18 cellular contexts compared by ENCODE assay signal in genomic region chr2:191365089-191365488, GRCh38.
DNase-seq lines count a peak whose midpoint lies in the region; ATAC-seq, FAIRE-seq and TF ChIP-seq lines count a peak whose summit lies in the region.
"Had no signal": no experiment of that assay in that cellular context is flagged by ENCODE, and none has a peak within 500 bp of the region (broad histone marks: within the 10 kb centered on the region; RNA-seq: fewer than 3 reads in every experiment).

No MANE protein-coding gene starts in this region.

- CTCF ChIA-PET in T-cell (lab: Charles Lee) = no interaction called here

- H3K4me3 Mint-ChIP-seq in HFFc6 (no peak overlapping the region; the same call in 1 of the 2 replicates), astrocyte (ENCODE audit: unreplicated experiment) (no peak overlapping the region), T-cell (no peak overlapping the region)
- H3K4me3 Mint-ChIP-seq: B cell; CD4-positive, alpha-beta T cell had no signal

- H2AFZ ChIP-seq in astrocyte (ENCODE audit: low read depth, low read length) = no peak overlapping the region
- no peak overlapping the region for H2AFZ ChIP-seq in osteoblast (ENCODE audit: low read length)
- H2AFZ ChIP-seq: GM23248 had no signal

- H3K9me3 Mint-ChIP-seq in HFFc6 = no peaks in the 10 kb centered on the region
- no peaks in the 10 kb centered on the region for H3K9me3 Mint-ChIP-seq in astrocyte (ENCODE audit: unreplicated experiment)
- no peaks in the 10 kb centered on the region for H3K9me3 Mint-ChIP-seq in T-cell
- H3K9me3 Mint-ChIP-seq: CD4-positive, alpha-beta T cell; IgD-negative memory B cell had no signal

- TF ChIP-seq CTCF in HFFc6 (IDR thresholded peaks at IDR 0.05) (no peak), astrocyte (IDR thresholded peaks at IDR 0.05; ENCODE audit: insufficient read depth, low read depth, low read length) (no peak), osteoblast (IDR thresholded peaks at IDR 0.05; ENCODE audit: extremely low read depth, low read depth, low read length) (no peak), thoracic aorta (IDR thresholded peaks at IDR 0.05) (no peak), left ventricle myocardium inferior (IDR thresholded peaks at IDR 0.05; ENCODE audit: borderline replicate concordance) (no peak)

- H3K36me3 Mint-ChIP-seq in HFFc6 (ENCODE audit: low read depth) (peaks cover 64% of the 10 kb centered on the region), astrocyte (ENCODE audit: low read depth, unreplicated experiment) (peaks cover 16% of the 10 kb centered on the region), T-cell (no peaks in the 10 kb centered on the region)
- H3K36me3 Mint-ChIP-seq: IgD-negative memory B cell had no signal

- H3K4me1 ChIP-seq in astrocyte (ENCODE audit: insufficient read depth, low read length) (peaks cover 20% of the 10 kb centered on the region), osteoblast (ENCODE audit: insufficient read depth, low read length) (peaks cover 31% of the 10 kb centered on the region), thoracic aorta (ENCODE audit: control insufficient read depth in 1 of 2, low read depth in 2 of 2) (peaks cover 16 to 41% of the 10 kb centered on the region in 2 donors), left ventricle myocardium inferior (peaks cover 10% of the 10 kb centered on the region)

- H3K9me3 ChIP-seq in astrocyte (ENCODE audit: insufficient read depth, low read depth, low read length) = no peaks in the 10 kb centered on the region
- H3K9me3 ChIP-seq in osteoblast (ENCODE audit: low read depth, low read length) = no peaks in the 10 kb centered on the region
- no peaks in the 10 kb centered on the region for H3K9me3 ChIP-seq in thoracic aorta
- H3K9me3 ChIP-seq in left ventricle myocardium inferior (replicated peaks) = no peaks in the 10 kb centered on the region

- DNase-seq in HFFc6 (no peak), astrocyte (ENCODE audit: low read depth) (no peak), osteoblast (ENCODE audit: insufficient read length, low spot score, missing footprints) (no peak), thoracic aorta (ENCODE audit: low spot score) (no peak), left ventricle myocardium inferior (no peak), T-cell (no peak)
- no peak for DNase-seq in stimulated activated CD4-positive, alpha-beta T cell treated with anti-CD3 and anti-CD28 coated beads, Interleukin-4, amount 100 ng/mL, for 1 hour
- DNase-seq: C1 segment of cervical spinal cord; CD4-positive, alpha-beta T cell; DMS79; GDM1; GM23248 had no signal

- ATAC-seq in thoracic aorta (ENCODE audit: insufficient number of reproducible peaks, low FRiP score, low read depth) (no peak), T-cell (replicated peaks in 1 of 4) (no peak), HG02840 (IDR thresholded peaks at IDR 0.05; ENCODE audit: low FRiP score, unreplicated experiment) (no peak)
- ATAC-seq: HCT116 had no signal

- H3K9ac ChIP-seq in astrocyte (ENCODE audit: low read length) = no peak overlapping the region

- H3K4me3 ChIP-seq in astrocyte (ENCODE audit: insufficient read depth, low read depth, low read length) = no peak overlapping the region
- H3K4me3 ChIP-seq in osteoblast (ENCODE audit: insufficient read depth, low read length) = no peak overlapping the region
- H3K4me3 ChIP-seq in thoracic aorta = no peak overlapping the region
- no peak overlapping the region for H3K4me3 ChIP-seq in left ventricle myocardium inferior
- H3K4me3 ChIP-seq: GM23248 had no signal

- H4K20me1 ChIP-seq in astrocyte (ENCODE audit: insufficient read depth, low read length) (peaks cover 12% of the 10 kb centered on the region), osteoblast (ENCODE audit: insufficient read depth, low read length) (no peaks in the 10 kb centered on the region)

- peak overlapping the region; percentile 85 for H3K27ac Mint-ChIP-seq in HFFc6
- no peak overlapping the region for H3K27ac Mint-ChIP-seq in astrocyte (ENCODE audit: unreplicated experiment)
- H3K27ac Mint-ChIP-seq in T-cell = no peak overlapping the region
- H3K27ac Mint-ChIP-seq: B cell; CD4-positive, alpha-beta T cell; IgD-negative memory B cell had no signal

- H3K36me3 ChIP-seq in astrocyte (ENCODE audit: insufficient read depth, low read length) = peaks cover 43% of the 10 kb centered on the region
- H3K36me3 ChIP-seq in osteoblast (ENCODE audit: insufficient read depth, low read length) = peaks cover 85% of the 10 kb centered on the region
- H3K36me3 ChIP-seq in thoracic aorta = no peaks in the 10 kb centered on the region
- peaks cover 16% of the 10 kb centered on the region for H3K36me3 ChIP-seq in left ventricle myocardium inferior

- H3K4me2 ChIP-seq in astrocyte (ENCODE audit: low read length) (no peak overlapping the region), osteoblast (ENCODE audit: insufficient read depth, low read length) (no peak overlapping the region)

- H3K79me2 ChIP-seq in astrocyte (ENCODE audit: insufficient read depth, low read length) (peaks cover 3% of the 10 kb centered on the region), osteoblast (ENCODE audit: insufficient read depth, low read length) (peaks cover 26% of the 10 kb centered on the region)

- POLR2A ChIA-PET in T-cell (lab: Charles Lee) = no interaction called here

- H3K27me3 ChIP-seq in astrocyte (ENCODE audit: insufficient read depth, low read length) = no peaks in the 10 kb centered on the region
- H3K27me3 ChIP-seq in osteoblast (ENCODE audit: insufficient read depth, low read length) = no peaks in the 10 kb centered on the region
- no peaks in the 10 kb centered on the region for H3K27me3 ChIP-seq in thoracic aorta (replicated peaks; ENCODE audit: insufficient read depth)
- H3K27me3 ChIP-seq in left ventricle myocardium inferior (ENCODE audit: low read depth) = no peaks in the 10 kb centered on the region

- H3K27ac ChIP-seq in astrocyte (ENCODE audit: low read depth, low read length) (peak overlapping the region; percentile 87), osteoblast (ENCODE audit: low read depth, low read length) (peak overlapping the region; percentile 80), thoracic aorta (peak overlapping the region; percentile 60 to 80), left ventricle myocardium inferior (replicated peaks) (no peak overlapping the region)

- no peak for FAIRE-seq in astrocyte (lab: Jason Lieb, UNC)
- FAIRE-seq: A204.1, H54 had no signal

- peaks cover 74% of the 10 kb centered on the region for H3K4me1 Mint-ChIP-seq in HFFc6 (ENCODE audit: low read depth)
- H3K4me1 Mint-ChIP-seq in astrocyte (ENCODE audit: low read depth, unreplicated experiment) = no peaks in the 10 kb centered on the region
- no peaks in the 10 kb centered on the region for H3K4me1 Mint-ChIP-seq in T-cell
- H3K4me1 Mint-ChIP-seq: B cell, IgD-negative memory B cell had no signal

- H3K27me3 Mint-ChIP-seq in HFFc6 (ENCODE audit: insufficient read depth) (peaks cover 15% of the 10 kb centered on the region), astrocyte (ENCODE audit: low read depth, unreplicated experiment) (no peaks in the 10 kb centered on the region), T-cell (no peaks in the 10 kb centered on the region)
- H3K27me3 Mint-ChIP-seq: B cell; CD4-positive, alpha-beta T cell; IgD-negative memory B cell had no signal

- intact Hi-C loops in left ventricle myocardium inferior (cut with micrococcal nuclease) = no loop called here
